20 cellular contexts compared by ENCODE assay signal in the genomic region with DNA sequence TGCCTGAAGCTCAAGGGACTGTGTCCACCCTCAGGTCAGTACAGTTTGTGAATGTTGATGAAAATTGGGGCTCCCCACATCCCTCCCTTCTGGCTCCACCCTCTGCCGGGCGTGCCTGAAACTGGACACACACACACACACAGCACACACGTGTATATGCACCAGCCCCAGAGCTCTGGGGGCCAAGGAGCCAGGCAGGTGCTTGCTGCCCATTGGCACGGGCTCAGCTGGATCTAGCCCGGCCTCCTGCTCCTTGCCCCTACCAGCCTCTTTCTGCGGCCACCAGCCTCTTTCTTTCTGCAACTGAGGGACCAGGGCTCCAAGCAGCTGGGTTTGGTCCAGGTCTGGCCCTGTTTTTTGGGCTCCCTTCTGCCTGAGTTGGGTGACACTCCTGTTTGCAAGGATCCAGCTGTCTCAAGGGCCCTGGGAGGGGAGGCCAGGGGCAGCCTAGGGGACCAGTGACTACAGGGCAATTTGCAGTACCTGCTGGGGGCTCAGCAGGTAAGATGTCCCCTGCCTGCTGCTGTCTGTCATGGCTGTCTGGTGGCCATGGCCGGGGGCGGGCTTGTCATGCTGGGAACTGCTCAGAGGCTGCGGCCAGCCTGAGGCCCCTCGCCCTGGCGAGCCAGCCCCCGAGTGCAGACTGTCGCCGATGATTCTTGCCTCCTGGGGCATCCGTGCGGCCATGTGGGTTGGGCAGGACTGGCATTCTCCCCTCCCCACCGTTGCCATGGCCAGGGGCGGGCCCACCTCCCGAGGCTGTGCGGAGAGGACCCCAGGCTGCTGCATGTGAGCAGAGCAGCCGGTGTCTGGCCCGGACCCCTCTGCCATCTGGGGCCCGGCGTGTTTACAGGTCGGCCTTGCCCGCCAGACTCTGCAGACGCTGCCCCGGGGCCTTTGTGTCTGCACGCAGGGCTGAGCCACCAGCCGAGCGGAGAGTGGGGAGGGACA. TPM values are rescaled to one million over a fixed set of nuclear protein-coding genes. Genes with fewer than 3 reads are reported as not detected.
DNase-seq lines count a peak whose midpoint lies in the region; ATAC-seq, FAIRE-seq and TF ChIP-seq lines count a peak whose summit lies in the region.
"Had no signal": no experiment of that assay in that cellular context is flagged by ENCODE, and none has a peak within 500 bp of the region (broad histone marks: within the 10 kb centered on the region; RNA-seq: fewer than 3 reads in every experiment).

No MANE protein-coding gene starts in this region.

- H3K9me2 ChIP-seq in GM23248 (ENCODE audit: insufficient read depth): no peaks in the 10 kb centered on the region

- H3K36me3 Mint-ChIP-seq in astrocyte (ENCODE audit: low read depth, unreplicated experiment): no peaks in the 10 kb centered on the region
- H3K36me3 Mint-ChIP-seq in activated CD4-positive, alpha-beta memory T cell treated with anti-CD3 and anti-CD28 coated beads, Interleukin-2, amount 10 ng/mL, durations not matched to agents 7 days and 5 days (ENCODE audit: low read depth): no peaks in the 10 kb centered on the region
- H3K36me3 Mint-ChIP-seq: activated naive CD8-positive, alpha-beta T cell; type B pancreatic cell had no signal

- H3K9ac ChIP-seq in GM23248 (peak overlapping the region; percentile 44; the same call in 1 of the 2 replicates), astrocyte (ENCODE audit: low read length) (peak overlapping the region; percentile 47)

- WGBS in GM23248 (ENCODE audit: low coverage in 1 of 2, low lambda C conversion rate in 2 of 2, missing lambda C conversion rate in 2 of 2), 2 experiments: 55 to 63% methylated on average over 27 to 28 of the region's 31 CpGs

- no peak overlapping the region for H3K27ac Mint-ChIP-seq in astrocyte (ENCODE audit: unreplicated experiment)
- H3K27ac Mint-ChIP-seq in activated CD4-positive, alpha-beta memory T cell treated with anti-CD3 and anti-CD28 coated beads, Interleukin-2, amount 10 ng/mL, durations not matched to agents 7 days and 5 days: no peak overlapping the region
- H3K27ac Mint-ChIP-seq: activated naive CD8-positive, alpha-beta T cell had no signal

- H3K9me3 ChIP-seq in GM23248 (ENCODE audit: low read depth) (no peaks in the 10 kb centered on the region), astrocyte (ENCODE audit: insufficient read depth, low read depth, low read length) (no peaks in the 10 kb centered on the region)
- H3K9me3 ChIP-seq: HAP-1 had no signal

- H4K20me1 ChIP-seq in GM23248 (ENCODE audit: insufficient read depth) (peaks cover 4% of the 10 kb centered on the region; the same call in 1 of the 2 replicates), astrocyte (ENCODE audit: insufficient read depth, low read length) (peaks cover 95% of the 10 kb centered on the region)

- no peak overlapping the region for H3K4me3 Mint-ChIP-seq in astrocyte (ENCODE audit: unreplicated experiment)
- no peak overlapping the region for H3K4me3 Mint-ChIP-seq in activated CD4-positive, alpha-beta memory T cell treated with anti-CD3 and anti-CD28 coated beads, Interleukin-2, amount 10 ng/mL, durations not matched to agents 7 days and 5 days
- H3K4me3 Mint-ChIP-seq: activated naive CD8-positive, alpha-beta T cell; type B pancreatic cell had no signal

- no peaks in the 10 kb centered on the region for H3K27me3 ChIP-seq in GM23248 (replicated peaks; ENCODE audit: insufficient read depth)
- no peaks in the 10 kb centered on the region for H3K27me3 ChIP-seq in astrocyte (ENCODE audit: insufficient read depth, low read length)

- TF ChIP-seq CTCF in astrocyte (IDR thresholded peaks at IDR 0.05; ENCODE audit: insufficient read depth, low read depth, low read length): no peak

- POLR2A ChIA-PET in activated CD4-positive, alpha-beta memory T cell treated with anti-CD3 and anti-CD28 coated beads, Interleukin-2, amount 10 ng/mL, durations not matched to agents 7 days and 5 days (lab: Charles Lee): no interaction called here

- no peaks in the 10 kb centered on the region for H3K9me3 Mint-ChIP-seq in astrocyte (ENCODE audit: unreplicated experiment)
- no peaks in the 10 kb centered on the region for H3K9me3 Mint-ChIP-seq in activated CD4-positive, alpha-beta memory T cell treated with anti-CD3 and anti-CD28 coated beads, Interleukin-2, amount 10 ng/mL, durations not matched to agents 7 days and 5 days
- H3K9me3 Mint-ChIP-seq: type B pancreatic cell had no signal

- peaks cover 100% of the 10 kb centered on the region for H3K79me2 ChIP-seq in GM23248 (ENCODE audit: insufficient read depth)
- peaks cover 99% of the 10 kb centered on the region for H3K79me2 ChIP-seq in astrocyte (ENCODE audit: insufficient read depth, low read length)

- no peak for TF ChIP-seq POLR2A in erythroblast (IDR thresholded peaks at IDR 0.05; ENCODE audit: low read length)

- in situ Hi-C loops in GM23248 (cut with MboI): no loop called here

- FAIRE-seq in astrocyte (lab: Jason Lieb, UNC): no peak

- CTCF ChIA-PET in activated CD4-positive, alpha-beta memory T cell treated with anti-CD3 and anti-CD28 coated beads, Interleukin-2, amount 10 ng/mL, durations not matched to agents 7 days and 5 days (lab: Charles Lee): no interaction called here

- no peak for ATAC-seq in GM18909 (IDR thresholded peaks at IDR 0.05; ENCODE audit: poor library complexity, unreplicated experiment)

- H3K27me3 Mint-ChIP-seq in astrocyte (ENCODE audit: low read depth, unreplicated experiment): peaks cover 35% of the 10 kb centered on the region
- H3K27me3 Mint-ChIP-seq in activated CD4-positive, alpha-beta memory T cell treated with anti-CD3 and anti-CD28 coated beads, Interleukin-2, amount 10 ng/mL, durations not matched to agents 7 days and 5 days: no peaks in the 10 kb centered on the region
- H3K27me3 Mint-ChIP-seq: activated naive CD8-positive, alpha-beta T cell; type B pancreatic cell had no signal

- peaks cover 29% of the 10 kb centered on the region for H3K4me1 ChIP-seq in GM23248 (ENCODE audit: insufficient read depth)
- H3K4me1 ChIP-seq in astrocyte (ENCODE audit: insufficient read depth, low read length): peaks cover 45% of the 10 kb centered on the region
- H3K4me1 ChIP-seq: HAP-1 had no signal

- H3K27ac ChIP-seq in GM23248 (peak overlapping the region; percentile 82), astrocyte (ENCODE audit: low read depth, low read length) (peak overlapping the region; percentile 33), substantia nigra (ENCODE audit: low read depth, low read length, poor library complexity, severe bottlenecking) (peak overlapping the region; percentile 80)

- H3K4me3 ChIP-seq in GM23248 (no peak overlapping the region), astrocyte (ENCODE audit: insufficient read depth, low read depth, low read length) (no peak overlapping the region)
- H3K4me3 ChIP-seq: HAP-1 had no signal

- no peaks in the 10 kb centered on the region for H3K4me1 Mint-ChIP-seq in astrocyte (ENCODE audit: low read depth, unreplicated experiment)
- H3K4me1 Mint-ChIP-seq in activated CD4-positive, alpha-beta memory T cell treated with anti-CD3 and anti-CD28 coated beads, Interleukin-2, amount 10 ng/mL, durations not matched to agents 7 days and 5 days: no peaks in the 10 kb centered on the region

- DNase-seq in GM23248 (no peak), astrocyte (ENCODE audit: low read depth) (no peak), myocyte (ENCODE audit: low read depth) (peak; percentile 34), substantia nigra (lab: John Stamatoyannopoulos, UW) (no peak), erythroblast (lab: John Stamatoyannopoulos, UW) (no peak), OCI-M1 (lab: John Stamatoyannopoulos, UW) (no peak)
- no peak for DNase-seq in activated CD4-positive, alpha-beta memory T cell treated with anti-CD3 and anti-CD28 coated beads, Interleukin-2, amount 10 ng/mL, durations not matched to agents 7 days and 5 days
- DNase-seq: activated CD4-positive, alpha-beta T cell treated with anti-CD3 and anti-CD28 coated beads for 48 hours; activated T-cell treated with anti-CD3 and anti-CD28 coated beads for 4 hours; head of caudate nucleus; islet precursor cell; NCI-H1092 treated with DMSO at 0.1 percent for 48 hours; NCI-H2227 treated with DMSO at 0.1 percent for 48 hours; NK-92 treated with Interleukin-12 subunit alpha and Interleukin-12 subunit beta, amount 100 ng/mL, for 24 hours; SHP77 treated with DMSO at 0.1 percent for 48 hours; stimulated activated CD4-positive, alpha-beta T cell treated with anti-CD3 and anti-CD28 coated beads, Interleukin-1b, Interleukin-23, amount 100 ng/mL, for 48 hours had no signal

- H3K36me3 ChIP-seq in GM23248 (ENCODE audit: low read depth) (peaks cover 22% of the 10 kb centered on the region), astrocyte (ENCODE audit: insufficient read depth, low read length) (peaks cover 33% of the 10 kb centered on the region)

- H3K4me2 ChIP-seq in GM23248 (ENCODE audit: unreplicated experiment) (no peak overlapping the region), astrocyte (ENCODE audit: low read length) (no peak overlapping the region)

- peaks cover 77% of the 10 kb centered on the region for H3F3A ChIP-seq in GM23248 (ENCODE audit: insufficient read depth)

- H2AFZ ChIP-seq in GM23248 (no peak overlapping the region), astrocyte (ENCODE audit: low read depth, low read length) (no peak overlapping the region)

RNA-seq across cellular contexts. Expression of a gene that starts 51.5 kb away (rescaled TPM):
- total RNA-seq in GM23248 (2014; rRNA removed; shearing (Covaris generic)): 10.9 and 14.4 TPM in 2 replicates
- 8.4 and 8.7 TPM in 2 replicates for polyA plus RNA-seq in GM23248 (2016; fragmentation: Nextera tagmentation; extraction: Ambion mirVana)
- total RNA-seq in astrocyte (8.4 and 9.6 TPM in 2 replicates), myocyte (17.5 and 26.3 TPM in 2 replicates)
- 7.7 TPM for polyA plus RNA-seq in myocyte (2012)
- total RNA-seq in activated CD4-positive, alpha-beta memory T cell treated with anti-CD3 and anti-CD28 coated beads, Interleukin-2, amount 10 ng/mL, durations not matched to agents 7 days and 5 days: 10 to 100 TPM; 12.9 to 13.4 TPM
